ENCODE assay signal across 17 cellular contexts in the genomic region with DNA sequence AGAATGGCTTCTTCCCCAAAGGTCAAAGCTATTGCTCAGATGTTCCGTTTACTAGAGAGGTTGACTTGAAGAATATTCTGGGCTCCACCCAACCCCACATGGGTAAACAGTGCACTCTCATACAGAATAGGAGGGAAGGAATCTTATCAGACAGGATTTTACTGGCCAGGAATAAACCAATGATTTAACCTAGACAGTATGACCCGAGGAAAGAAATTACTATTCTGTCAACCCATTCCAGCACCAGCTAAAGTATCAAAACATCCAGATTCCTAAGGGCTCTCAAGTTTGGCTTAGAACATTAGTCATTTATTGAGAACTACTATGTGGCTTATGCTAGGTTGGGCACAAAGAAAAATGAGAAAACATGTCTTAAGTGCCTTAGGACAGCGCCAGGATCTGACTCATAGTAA.
DNase-seq lines count a peak whose midpoint lies in the region; ATAC-seq, FAIRE-seq and TF ChIP-seq lines count a peak whose summit lies in the region.
"Had no signal": no experiment of that assay in that cellular context is flagged by ENCODE, and none has a peak within 500 bp of the region (broad histone marks: within the 10 kb centered on the region; RNA-seq: fewer than 3 reads in every experiment).

No MANE protein-coding gene starts in this region.

- no peak overlapping the region for H3K4me2 ChIP-seq in astrocyte (ENCODE audit: low read length)
- H3K4me2 ChIP-seq: neural progenitor cell had no signal

- H3K4me1 Mint-ChIP-seq in astrocyte (ENCODE audit: low read depth, unreplicated experiment): no peaks in the 10 kb centered on the region
- H3K4me1 Mint-ChIP-seq in activated naive CD8-positive, alpha-beta T cell treated with anti-CD3 and anti-CD28 coated beads, Interleukin-2, amount 50 U/mL, for 24 hours: no peaks in the 10 kb centered on the region
- H3K4me1 Mint-ChIP-seq in activated CD8-positive, alpha-beta memory T cell treated with anti-CD3 and anti-CD28 coated beads, Interleukin-2, amount 10 ng/mL, durations not matched to agents 7 days and 5 days: no peaks in the 10 kb centered on the region
- H3K4me1 Mint-ChIP-seq: activated CD4-positive, alpha-beta T cell treated with anti-CD3 and anti-CD28 coated beads, Interleukin-2, amount 10 ng/mL, durations not matched to agents 24 days and 14 days; CD8-positive, alpha-beta memory T cell; neural progenitor cell had no signal

- no peak for TF ChIP-seq CTCF in astrocyte (IDR thresholded peaks at IDR 0.05; ENCODE audit: insufficient read depth, low read depth, low read length)
- TF ChIP-seq CTCF in foreskin keratinocyte (conservative IDR thresholded peaks at IDR 0.05): no peak

- no peak overlapping the region for H3K4me3 Mint-ChIP-seq in astrocyte (ENCODE audit: unreplicated experiment)
- no peak overlapping the region for H3K4me3 Mint-ChIP-seq in activated naive CD8-positive, alpha-beta T cell treated with anti-CD3 and anti-CD28 coated beads, Interleukin-2, amount 50 U/mL, for 24 hours
- no peak overlapping the region for H3K4me3 Mint-ChIP-seq in activated CD8-positive, alpha-beta memory T cell treated with anti-CD3 and anti-CD28 coated beads, Interleukin-2, amount 10 ng/mL, durations not matched to agents 7 days and 5 days
- H3K4me3 Mint-ChIP-seq: activated CD4-positive, alpha-beta T cell treated with anti-CD3 and anti-CD28 coated beads, Interleukin-2, amount 10 ng/mL, durations not matched to agents 24 days and 14 days; CD8-positive, alpha-beta memory T cell; neural progenitor cell had no signal

- H3K4me1 ChIP-seq in astrocyte (ENCODE audit: insufficient read depth, low read length) (no peaks in the 10 kb centered on the region), foreskin keratinocyte (peaks cover 3% of the 10 kb centered on the region)
- H3K4me1 ChIP-seq: neural progenitor cell had no signal

- no peak for FAIRE-seq in astrocyte (lab: Jason Lieb, UNC)

- H3K9me3 Mint-ChIP-seq in astrocyte (ENCODE audit: unreplicated experiment): no peaks in the 10 kb centered on the region
- H3K9me3 Mint-ChIP-seq in activated naive CD8-positive, alpha-beta T cell treated with anti-CD3 and anti-CD28 coated beads, Interleukin-2, amount 50 U/mL, for 24 hours: peaks cover 4% of the 10 kb centered on the region
- H3K9me3 Mint-ChIP-seq in activated CD8-positive, alpha-beta memory T cell treated with anti-CD3 and anti-CD28 coated beads, Interleukin-2, amount 10 ng/mL, durations not matched to agents 7 days and 5 days (ENCODE audit: low read depth): peaks cover 6% of the 10 kb centered on the region
- H3K9me3 Mint-ChIP-seq: activated CD4-positive, alpha-beta T cell treated with anti-CD3 and anti-CD28 coated beads, Interleukin-2, amount 10 ng/mL, durations not matched to agents 24 days and 14 days; neural progenitor cell had no signal

- H2AFZ ChIP-seq in astrocyte (ENCODE audit: low read depth, low read length): no peak overlapping the region
- H2AFZ ChIP-seq: neural progenitor cell had no signal

- CTCF ChIA-PET in activated CD8-positive, alpha-beta memory T cell treated with anti-CD3 and anti-CD28 coated beads, Interleukin-2, amount 10 ng/mL, durations not matched to agents 7 days and 5 days (lab: Charles Lee): no interaction called here

- peak; percentile 80 for ATAC-seq in foreskin keratinocyte
- no peak for ATAC-seq in activated naive CD8-positive, alpha-beta T cell treated with anti-CD3 and anti-CD28 coated beads, Interleukin-2, amount 50 U/mL, for 24 hours
- ATAC-seq in activated CD8-positive, alpha-beta memory T cell treated with anti-CD3 and anti-CD28 coated beads, Interleukin-2, amount 10 ng/mL, durations not matched to agents 7 days and 5 days: no peak
- ATAC-seq: Panc1 had no signal

- H3K9ac ChIP-seq in astrocyte (ENCODE audit: low read length): no peak overlapping the region
- H3K9ac ChIP-seq: neural progenitor cell had no signal

- H3K27me3 ChIP-seq in astrocyte (ENCODE audit: insufficient read depth, low read length) (no peaks in the 10 kb centered on the region), foreskin keratinocyte (no peaks in the 10 kb centered on the region)
- H3K27me3 ChIP-seq: neural progenitor cell had no signal

- DNase-seq in HCEC 1CT: peak; percentile 32
- DNase-seq in astrocyte (ENCODE audit: low read depth): peak; percentile 44
- peak; percentile 51 to 84 for DNase-seq in foreskin keratinocyte
- DNase-seq in activated naive CD8-positive, alpha-beta T cell treated with anti-CD3 and anti-CD28 coated beads, Interleukin-2, amount 50 U/mL, for 24 hours: no peak
- no peak for DNase-seq in NCI-H526 treated with DMSO at 0.1 percent for 48 hours (lab: John Stamatoyannopoulos, UW)
- no peak for DNase-seq in activated CD8-positive, alpha-beta memory T cell treated with anti-CD3 and anti-CD28 coated beads, Interleukin-2, amount 10 ng/mL, durations not matched to agents 7 days and 5 days
- no peak for DNase-seq in mucosa of gallbladder (ENCODE audit: low spot score)
- DNase-seq: activated CD4-positive, alpha-beta T cell treated with anti-CD3 and anti-CD28 coated beads, Interleukin-2, amount 10 ng/mL, durations not matched to agents 24 days and 14 days; activated T-cell treated with anti-CD3 and anti-CD28 coated beads, Interleukin-2, amount 50 U/mL, for 48 hours; amygdala; CD8-positive, alpha-beta memory T cell; effector CD8-positive, alpha-beta T cell; GOT3; T-helper 2 cell had no signal

- no peak overlapping the region for H3K27ac Mint-ChIP-seq in astrocyte (ENCODE audit: unreplicated experiment)
- H3K27ac Mint-ChIP-seq in activated naive CD8-positive, alpha-beta T cell treated with anti-CD3 and anti-CD28 coated beads, Interleukin-2, amount 50 U/mL, for 24 hours: no peak overlapping the region
- no peak overlapping the region for H3K27ac Mint-ChIP-seq in activated CD8-positive, alpha-beta memory T cell treated with anti-CD3 and anti-CD28 coated beads, Interleukin-2, amount 10 ng/mL, durations not matched to agents 7 days and 5 days
- H3K27ac Mint-ChIP-seq: activated CD4-positive, alpha-beta T cell treated with anti-CD3 and anti-CD28 coated beads, Interleukin-2, amount 10 ng/mL, durations not matched to agents 24 days and 14 days; CD8-positive, alpha-beta memory T cell; neural progenitor cell had no signal

- H3K36me3 ChIP-seq in astrocyte (ENCODE audit: insufficient read depth, low read length): no peaks in the 10 kb centered on the region
- H3K36me3 ChIP-seq: neural progenitor cell had no signal

- no peaks in the 10 kb centered on the region for H3K79me2 ChIP-seq in astrocyte (ENCODE audit: insufficient read depth, low read length)

- H3K36me3 Mint-ChIP-seq in astrocyte (ENCODE audit: low read depth, unreplicated experiment): no peaks in the 10 kb centered on the region
- no peaks in the 10 kb centered on the region for H3K36me3 Mint-ChIP-seq in activated naive CD8-positive, alpha-beta T cell treated with anti-CD3 and anti-CD28 coated beads, Interleukin-2, amount 50 U/mL, for 24 hours (ENCODE audit: low read depth)
- no peaks in the 10 kb centered on the region for H3K36me3 Mint-ChIP-seq in activated CD8-positive, alpha-beta memory T cell treated with anti-CD3 and anti-CD28 coated beads, Interleukin-2, amount 10 ng/mL, durations not matched to agents 7 days and 5 days
- H3K36me3 Mint-ChIP-seq: CD8-positive, alpha-beta memory T cell; neural progenitor cell had no signal

- H3K27me3 Mint-ChIP-seq in astrocyte (ENCODE audit: low read depth, unreplicated experiment): no peaks in the 10 kb centered on the region
- H3K27me3 Mint-ChIP-seq in activated naive CD8-positive, alpha-beta T cell treated with anti-CD3 and anti-CD28 coated beads, Interleukin-2, amount 50 U/mL, for 24 hours: peaks cover 3% of the 10 kb centered on the region
- no peaks in the 10 kb centered on the region for H3K27me3 Mint-ChIP-seq in activated CD8-positive, alpha-beta memory T cell treated with anti-CD3 and anti-CD28 coated beads, Interleukin-2, amount 10 ng/mL, durations not matched to agents 7 days and 5 days
- H3K27me3 Mint-ChIP-seq: activated CD4-positive, alpha-beta T cell treated with anti-CD3 and anti-CD28 coated beads, Interleukin-2, amount 10 ng/mL, durations not matched to agents 24 days and 14 days; CD8-positive, alpha-beta memory T cell had no signal

- no peaks in the 10 kb centered on the region for H3K9me3 ChIP-seq in astrocyte (ENCODE audit: insufficient read depth, low read depth, low read length)

- no peaks in the 10 kb centered on the region for H4K20me1 ChIP-seq in astrocyte (ENCODE audit: insufficient read depth, low read length)

- H3K4me3 ChIP-seq in astrocyte (ENCODE audit: insufficient read depth, low read depth, low read length) (no peak overlapping the region), skin epidermis (no peak overlapping the region)
- H3K4me3 ChIP-seq: neural progenitor cell had no signal

- no peak overlapping the region for H3K27ac ChIP-seq in astrocyte (ENCODE audit: low read depth, low read length)
- no peak overlapping the region for H3K27ac ChIP-seq in foreskin keratinocyte
- peak overlapping the region in 12 of 21 experiments; percentile 6 to 64 (median 38) for H3K27ac ChIP-seq in skin epidermis
- H3K27ac ChIP-seq: neural progenitor cell had no signal

Comparison
In these comparisons a context has a peak if more than half of its experiments do, and no peak if none do; other contexts are left out.
1. DNase-seq: peak in HCEC 1CT (single experiment), astrocyte (single experiment) and foreskin keratinocyte (2 of 2); none in activated naive CD8-positive, alpha-beta T cell treated with anti-CD3 and anti-CD28 coated beads, Interleukin-2, amount 50 U/mL, for 24 hours (single experiment), NCI-H526 treated with DMSO at 0.1 percent for 48 hours (single experiment), activated CD8-positive, alpha-beta memory T cell treated with anti-CD3 and anti-CD28 coated beads, Interleukin-2, amount 10 ng/mL, durations not matched to agents 7 days and 5 days (single experiment) and mucosa of gallbladder (single experiment).
2. H3K27ac ChIP-seq: peak in skin epidermis (12 of 21); none in astrocyte (single experiment) and foreskin keratinocyte (single experiment).